Comparison of ENCODE assay signal across 1 cellular context in the genomic region with DNA sequence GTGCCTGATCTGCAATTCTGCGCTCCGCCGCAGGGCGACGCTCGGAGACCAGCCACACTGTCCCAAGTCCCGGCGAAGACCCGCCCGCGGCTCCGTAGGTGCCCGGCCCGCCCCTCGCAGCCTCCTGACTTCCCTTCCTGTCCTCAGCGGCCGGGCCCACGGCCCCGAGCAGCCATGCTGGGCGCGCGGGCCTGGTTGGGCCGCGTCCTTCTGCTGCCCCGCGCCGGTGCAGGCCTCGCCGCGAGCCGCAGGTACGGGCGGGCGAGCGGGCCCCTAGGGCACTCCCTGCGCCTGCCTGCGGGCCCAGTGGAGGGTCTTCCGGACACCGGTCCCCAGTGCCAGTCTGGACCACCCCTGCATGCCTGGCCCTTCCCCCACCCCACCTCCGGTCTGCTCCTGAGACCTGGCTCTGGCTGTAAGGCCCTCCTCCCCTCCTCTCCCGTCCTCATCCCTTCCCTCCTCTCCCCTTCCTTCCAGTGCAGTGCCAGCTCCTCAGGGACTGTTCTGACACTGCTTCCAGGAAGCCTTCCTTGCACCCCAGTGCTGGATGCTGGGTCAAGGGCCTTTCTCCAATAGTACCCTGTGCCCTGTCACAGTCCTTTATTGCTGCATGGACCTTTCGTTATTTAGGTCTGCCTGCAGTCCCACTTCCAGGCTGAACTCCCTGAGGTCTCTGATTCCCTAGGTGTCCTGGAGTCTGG.
TF ChIP-seq lines count a peak whose summit lies in the region.

A gene (plus strand): TSS at position 140 of the 701 bp plus-strand sequence. CDS start 35 bp downstream, at position 175.

TF ChIP-seq in HepG2, 621 proteins besides CTCF, POLR2A, EP300 and RAD21 (continued from another document and continues in another):
- TF ChIP-seq, protein P1, sequence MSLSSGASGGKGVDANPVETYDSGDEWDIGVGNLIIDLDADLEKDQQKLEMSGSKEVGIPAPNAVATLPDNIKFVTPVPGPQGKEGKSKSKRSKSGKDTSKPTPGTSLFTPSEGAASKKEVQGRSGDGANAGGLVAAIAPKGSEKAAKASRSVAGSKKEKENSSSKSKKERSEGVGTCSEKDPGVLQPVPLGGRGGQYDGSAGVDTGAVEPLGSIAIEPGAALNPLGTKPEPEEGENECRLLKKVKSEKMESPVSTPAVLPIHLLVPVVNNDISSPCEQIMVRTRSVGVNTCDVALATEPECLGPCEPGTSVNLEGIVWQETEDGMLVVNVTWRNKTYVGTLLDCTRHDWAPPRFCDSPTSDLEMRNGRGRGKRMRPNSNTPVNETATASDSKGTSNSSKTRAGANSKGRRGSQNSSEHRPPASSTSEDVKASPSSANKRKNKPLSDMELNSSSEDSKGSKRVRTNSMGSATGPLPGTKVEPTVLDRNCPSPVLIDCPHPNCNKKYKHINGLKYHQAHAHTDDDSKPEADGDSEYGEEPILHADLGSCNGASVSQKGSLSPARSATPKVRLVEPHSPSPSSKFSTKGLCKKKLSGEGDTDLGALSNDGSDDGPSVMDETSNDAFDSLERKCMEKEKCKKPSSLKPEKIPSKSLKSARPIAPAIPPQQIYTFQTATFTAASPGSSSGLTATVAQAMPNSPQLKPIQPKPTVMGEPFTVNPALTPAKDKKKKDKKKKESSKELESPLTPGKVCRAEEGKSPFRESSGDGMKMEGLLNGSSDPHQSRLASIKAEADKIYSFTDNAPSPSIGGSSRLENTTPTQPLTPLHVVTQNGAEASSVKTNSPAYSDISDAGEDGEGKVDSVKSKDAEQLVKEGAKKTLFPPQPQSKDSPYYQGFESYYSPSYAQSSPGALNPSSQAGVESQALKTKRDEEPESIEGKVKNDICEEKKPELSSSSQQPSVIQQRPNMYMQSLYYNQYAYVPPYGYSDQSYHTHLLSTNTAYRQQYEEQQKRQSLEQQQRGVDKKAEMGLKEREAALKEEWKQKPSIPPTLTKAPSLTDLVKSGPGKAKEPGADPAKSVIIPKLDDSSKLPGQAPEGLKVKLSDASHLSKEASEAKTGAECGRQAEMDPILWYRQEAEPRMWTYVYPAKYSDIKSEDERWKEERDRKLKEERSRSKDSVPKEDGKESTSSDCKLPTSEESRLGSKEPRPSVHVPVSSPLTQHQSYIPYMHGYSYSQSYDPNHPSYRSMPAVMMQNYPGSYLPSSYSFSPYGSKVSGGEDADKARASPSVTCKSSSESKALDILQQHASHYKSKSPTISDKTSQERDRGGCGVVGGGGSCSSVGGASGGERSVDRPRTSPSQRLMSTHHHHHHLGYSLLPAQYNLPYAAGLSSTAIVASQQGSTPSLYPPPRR (CRISPR knock-in tag; IDR thresholded peaks at IDR 0.05; ENCODE audit: borderline replicate concordance), result no peak; the same call in none of the 2 replicates
- TF ChIP-seq SOX13 (IDR thresholded peaks at IDR 0.05) (no peak; the same call in 1 of the 2 replicates), SOX13 (CRISPR knock-in tag; conservative IDR thresholded peaks at IDR 0.05 in 1 of 2, IDR thresholded peaks at IDR 0.05 in 1 of 2) (peak in 1 of 2 experiments; percentile 41; a peak in 1 of 4 replicates), ZNF776 (CRISPR knock-in tag; IDR thresholded peaks at IDR 0.05) (no peak; the same call in 1 of the 2 replicates), ZNF83 (CRISPR knock-in tag; IDR thresholded peaks at IDR 0.05; ENCODE audit: borderline replicate concordance) (peak; percentile 67), ZIK1 (CRISPR knock-in tag; IDR thresholded peaks at IDR 0.05; ENCODE audit: borderline replicate concordance, low read depth) (peak; percentile 68), ZNF775 (CRISPR knock-in tag; IDR thresholded peaks at IDR 0.05; ENCODE audit: borderline replicate concordance) (no peak), PLRG1 (conservative IDR thresholded peaks at IDR 0.05) (no peak), WIZ (CRISPR knock-in tag; IDR thresholded peaks at IDR 0.05) (peak; percentile 70; the same call in 1 of the 2 replicates), FOXJ3 (CRISPR knock-in tag; IDR thresholded peaks at IDR 0.05; ENCODE audit: borderline replicate concordance) (no peak), AGO1 (IDR thresholded peaks at IDR 0.05; ENCODE audit: low read depth, low read length, poor library complexity, severe bottlenecking) (no peak), REXO4 (CRISPR knock-in tag; IDR thresholded peaks at IDR 0.05; ENCODE audit: borderline replicate concordance) (no peak), PRPF4 (IDR thresholded peaks at IDR 0.05; ENCODE audit: low read depth, low read length, poor library complexity, severe bottlenecking) (peak; percentile 23), ZNF619 (CRISPR knock-in tag; IDR thresholded peaks at IDR 0.05) (peak; percentile 8; the same call in 1 of the 2 replicates), ZFY (CRISPR knock-in tag; IDR thresholded peaks at IDR 0.05) (peak; percentile 99), SETDB1 (CRISPR knock-in tag; IDR thresholded peaks at IDR 0.05; ENCODE audit: borderline replicate concordance) (no peak), KLF13 (CRISPR knock-in tag; IDR thresholded peaks at IDR 0.05) (no peak), HDAC2 (CRISPR knock-in tag; IDR thresholded peaks at IDR 0.05) (peak; percentile 59; the same call in 1 of the 2 replicates), ZNF331 (CRISPR knock-in tag; IDR thresholded peaks at IDR 0.05) (peak; percentile 70; the same call in 1 of the 2 replicates), SMARCE1 (IDR thresholded peaks at IDR 0.05; ENCODE audit: borderline replicate concordance) (no peak), ZNF790 (CRISPR knock-in tag; IDR thresholded peaks at IDR 0.05; ENCODE audit: borderline replicate concordance) (no peak), BHLHE40 (IDR thresholded peaks at IDR 0.05; ENCODE audit: low read length) (peak; percentile 48; the same call in 1 of the 2 replicates), KDM4B (CRISPR knock-in tag; IDR thresholded peaks at IDR 0.05) (peak; percentile 38; the same call in 1 of the 2 replicates), NFIB (CRISPR knock-in tag; IDR thresholded peaks at IDR 0.05; ENCODE audit: borderline replicate concordance) (no peak), ZNF761 (CRISPR knock-in tag; conservative IDR thresholded peaks at IDR 0.05) (peak; percentile 86), SP1 (IDR thresholded peaks at IDR 0.05) (no peak), SP1 (CRISPR knock-in tag; IDR thresholded peaks at IDR 0.05) (peak; percentile 73; the same call in 1 of the 2 replicates), ESRRA (CRISPR knock-in tag; IDR thresholded peaks at IDR 0.05; ENCODE audit: low read depth) (peak; percentile 59; the same call in 1 of the 2 replicates)
- TF ChIP-seq, protein P2, sequence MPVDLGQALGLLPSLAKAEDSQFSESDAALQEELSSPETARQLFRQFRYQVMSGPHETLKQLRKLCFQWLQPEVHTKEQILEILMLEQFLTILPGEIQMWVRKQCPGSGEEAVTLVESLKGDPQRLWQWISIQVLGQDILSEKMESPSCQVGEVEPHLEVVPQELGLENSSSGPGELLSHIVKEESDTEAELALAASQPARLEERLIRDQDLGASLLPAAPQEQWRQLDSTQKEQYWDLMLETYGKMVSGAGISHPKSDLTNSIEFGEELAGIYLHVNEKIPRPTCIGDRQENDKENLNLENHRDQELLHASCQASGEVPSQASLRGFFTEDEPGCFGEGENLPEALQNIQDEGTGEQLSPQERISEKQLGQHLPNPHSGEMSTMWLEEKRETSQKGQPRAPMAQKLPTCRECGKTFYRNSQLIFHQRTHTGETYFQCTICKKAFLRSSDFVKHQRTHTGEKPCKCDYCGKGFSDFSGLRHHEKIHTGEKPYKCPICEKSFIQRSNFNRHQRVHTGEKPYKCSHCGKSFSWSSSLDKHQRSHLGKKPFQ (CRISPR knock-in tag; IDR thresholded peaks at IDR 0.05; ENCODE audit: insufficient replicate concordance), result no peak
- TF ChIP-seq, protein P3, sequence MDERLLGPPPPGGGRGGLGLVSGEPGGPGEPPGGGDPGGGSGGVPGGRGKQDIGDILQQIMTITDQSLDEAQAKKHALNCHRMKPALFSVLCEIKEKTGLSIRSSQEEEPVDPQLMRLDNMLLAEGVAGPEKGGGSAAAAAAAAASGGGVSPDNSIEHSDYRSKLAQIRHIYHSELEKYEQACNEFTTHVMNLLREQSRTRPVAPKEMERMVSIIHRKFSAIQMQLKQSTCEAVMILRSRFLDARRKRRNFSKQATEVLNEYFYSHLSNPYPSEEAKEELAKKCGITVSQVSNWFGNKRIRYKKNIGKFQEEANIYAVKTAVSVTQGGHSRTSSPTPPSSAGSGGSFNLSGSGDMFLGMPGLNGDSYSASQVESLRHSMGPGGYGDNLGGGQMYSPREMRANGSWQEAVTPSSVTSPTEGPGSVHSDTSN (CRISPR knock-in tag; IDR thresholded peaks at IDR 0.05), result no peak
- TF ChIP-seq, protein P4, sequence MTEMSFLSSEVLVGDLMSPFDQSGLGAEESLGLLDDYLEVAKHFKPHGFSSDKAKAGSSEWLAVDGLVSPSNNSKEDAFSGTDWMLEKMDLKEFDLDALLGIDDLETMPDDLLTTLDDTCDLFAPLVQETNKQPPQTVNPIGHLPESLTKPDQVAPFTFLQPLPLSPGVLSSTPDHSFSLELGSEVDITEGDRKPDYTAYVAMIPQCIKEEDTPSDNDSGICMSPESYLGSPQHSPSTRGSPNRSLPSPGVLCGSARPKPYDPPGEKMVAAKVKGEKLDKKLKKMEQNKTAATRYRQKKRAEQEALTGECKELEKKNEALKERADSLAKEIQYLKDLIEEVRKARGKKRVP (CRISPR knock-in tag; IDR thresholded peaks at IDR 0.05), result no peak
- TF ChIP-seq, protein P5, sequence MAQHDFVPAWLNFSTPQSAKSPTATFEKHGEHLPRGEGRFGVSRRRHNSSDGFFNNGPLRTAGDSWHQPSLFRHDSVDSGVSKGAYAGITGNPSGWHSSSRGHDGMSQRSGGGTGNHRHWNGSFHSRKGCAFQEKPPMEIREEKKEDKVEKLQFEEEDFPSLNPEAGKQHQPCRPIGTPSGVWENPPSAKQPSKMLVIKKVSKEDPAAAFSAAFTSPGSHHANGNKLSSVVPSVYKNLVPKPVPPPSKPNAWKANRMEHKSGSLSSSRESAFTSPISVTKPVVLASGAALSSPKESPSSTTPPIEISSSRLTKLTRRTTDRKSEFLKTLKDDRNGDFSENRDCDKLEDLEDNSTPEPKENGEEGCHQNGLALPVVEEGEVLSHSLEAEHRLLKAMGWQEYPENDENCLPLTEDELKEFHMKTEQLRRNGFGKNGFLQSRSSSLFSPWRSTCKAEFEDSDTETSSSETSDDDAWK (CRISPR knock-in tag; IDR thresholded peaks at IDR 0.05), result no peak
- TF ChIP-seq, protein P6, sequence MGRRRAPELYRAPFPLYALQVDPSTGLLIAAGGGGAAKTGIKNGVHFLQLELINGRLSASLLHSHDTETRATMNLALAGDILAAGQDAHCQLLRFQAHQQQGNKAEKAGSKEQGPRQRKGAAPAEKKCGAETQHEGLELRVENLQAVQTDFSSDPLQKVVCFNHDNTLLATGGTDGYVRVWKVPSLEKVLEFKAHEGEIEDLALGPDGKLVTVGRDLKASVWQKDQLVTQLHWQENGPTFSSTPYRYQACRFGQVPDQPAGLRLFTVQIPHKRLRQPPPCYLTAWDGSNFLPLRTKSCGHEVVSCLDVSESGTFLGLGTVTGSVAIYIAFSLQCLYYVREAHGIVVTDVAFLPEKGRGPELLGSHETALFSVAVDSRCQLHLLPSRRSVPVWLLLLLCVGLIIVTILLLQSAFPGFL (CRISPR knock-in tag; IDR thresholded peaks at IDR 0.05), result 0 out of 2 replicates have a peak, but pooled peaks have one; percentile 69
- TF ChIP-seq, protein P7, sequence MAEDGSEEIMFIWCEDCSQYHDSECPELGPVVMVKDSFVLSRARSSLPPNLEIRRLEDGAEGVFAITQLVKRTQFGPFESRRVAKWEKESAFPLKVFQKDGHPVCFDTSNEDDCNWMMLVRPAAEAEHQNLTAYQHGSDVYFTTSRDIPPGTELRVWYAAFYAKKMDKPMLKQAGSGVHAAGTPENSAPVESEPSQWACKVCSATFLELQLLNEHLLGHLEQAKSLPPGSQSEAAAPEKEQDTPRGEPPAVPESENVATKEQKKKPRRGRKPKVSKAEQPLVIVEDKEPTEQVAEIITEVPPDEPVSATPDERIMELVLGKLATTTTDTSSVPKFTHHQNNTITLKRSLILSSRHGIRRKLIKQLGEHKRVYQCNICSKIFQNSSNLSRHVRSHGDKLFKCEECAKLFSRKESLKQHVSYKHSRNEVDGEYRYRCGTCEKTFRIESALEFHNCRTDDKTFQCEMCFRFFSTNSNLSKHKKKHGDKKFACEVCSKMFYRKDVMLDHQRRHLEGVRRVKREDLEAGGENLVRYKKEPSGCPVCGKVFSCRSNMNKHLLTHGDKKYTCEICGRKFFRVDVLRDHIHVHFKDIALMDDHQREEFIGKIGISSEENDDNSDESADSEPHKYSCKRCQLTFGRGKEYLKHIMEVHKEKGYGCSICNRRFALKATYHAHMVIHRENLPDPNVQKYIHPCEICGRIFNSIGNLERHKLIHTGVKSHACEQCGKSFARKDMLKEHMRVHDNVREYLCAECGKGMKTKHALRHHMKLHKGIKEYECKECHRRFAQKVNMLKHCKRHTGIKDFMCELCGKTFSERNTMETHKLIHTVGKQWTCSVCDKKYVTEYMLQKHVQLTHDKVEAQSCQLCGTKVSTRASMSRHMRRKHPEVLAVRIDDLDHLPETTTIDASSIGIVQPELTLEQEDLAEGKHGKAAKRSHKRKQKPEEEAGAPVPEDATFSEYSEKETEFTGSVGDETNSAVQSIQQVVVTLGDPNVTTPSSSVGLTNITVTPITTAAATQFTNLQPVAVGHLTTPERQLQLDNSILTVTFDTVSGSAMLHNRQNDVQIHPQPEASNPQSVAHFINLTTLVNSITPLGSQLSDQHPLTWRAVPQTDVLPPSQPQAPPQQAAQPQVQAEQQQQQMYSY (CRISPR knock-in tag; IDR thresholded peaks at IDR 0.05), result peak; percentile 77
- TF ChIP-seq, protein P8, sequence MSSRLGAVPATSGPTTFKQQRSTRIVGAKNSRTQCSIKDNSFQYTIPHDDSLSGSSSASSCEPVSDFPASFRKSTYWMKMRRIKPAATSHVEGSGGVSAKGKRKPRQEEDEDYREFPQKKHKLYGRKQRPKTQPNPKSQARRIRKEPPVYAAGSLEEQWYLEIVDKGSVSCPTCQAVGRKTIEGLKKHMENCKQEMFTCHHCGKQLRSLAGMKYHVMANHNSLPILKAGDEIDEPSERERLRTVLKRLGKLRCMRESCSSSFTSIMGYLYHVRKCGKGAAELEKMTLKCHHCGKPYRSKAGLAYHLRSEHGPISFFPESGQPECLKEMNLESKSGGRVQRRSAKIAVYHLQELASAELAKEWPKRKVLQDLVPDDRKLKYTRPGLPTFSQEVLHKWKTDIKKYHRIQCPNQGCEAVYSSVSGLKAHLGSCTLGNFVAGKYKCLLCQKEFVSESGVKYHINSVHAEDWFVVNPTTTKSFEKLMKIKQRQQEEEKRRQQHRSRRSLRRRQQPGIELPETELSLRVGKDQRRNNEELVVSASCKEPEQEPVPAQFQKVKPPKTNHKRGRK (CRISPR knock-in tag; IDR thresholded peaks at IDR 0.05), result peak; percentile 74; the same call in 1 of the 2 replicates
- TF ChIP-seq, protein P9, sequence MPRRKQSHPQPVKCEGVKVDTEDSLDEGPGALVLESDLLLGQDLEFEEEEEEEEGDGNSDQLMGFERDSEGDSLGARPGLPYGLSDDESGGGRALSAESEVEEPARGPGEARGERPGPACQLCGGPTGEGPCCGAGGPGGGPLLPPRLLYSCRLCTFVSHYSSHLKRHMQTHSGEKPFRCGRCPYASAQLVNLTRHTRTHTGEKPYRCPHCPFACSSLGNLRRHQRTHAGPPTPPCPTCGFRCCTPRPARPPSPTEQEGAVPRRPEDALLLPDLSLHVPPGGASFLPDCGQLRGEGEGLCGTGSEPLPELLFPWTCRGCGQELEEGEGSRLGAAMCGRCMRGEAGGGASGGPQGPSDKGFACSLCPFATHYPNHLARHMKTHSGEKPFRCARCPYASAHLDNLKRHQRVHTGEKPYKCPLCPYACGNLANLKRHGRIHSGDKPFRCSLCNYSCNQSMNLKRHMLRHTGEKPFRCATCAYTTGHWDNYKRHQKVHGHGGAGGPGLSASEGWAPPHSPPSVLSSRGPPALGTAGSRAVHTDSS (CRISPR knock-in tag; conservative IDR thresholded peaks at IDR 0.05), result peak; percentile 99
- TF ChIP-seq, protein P10, sequence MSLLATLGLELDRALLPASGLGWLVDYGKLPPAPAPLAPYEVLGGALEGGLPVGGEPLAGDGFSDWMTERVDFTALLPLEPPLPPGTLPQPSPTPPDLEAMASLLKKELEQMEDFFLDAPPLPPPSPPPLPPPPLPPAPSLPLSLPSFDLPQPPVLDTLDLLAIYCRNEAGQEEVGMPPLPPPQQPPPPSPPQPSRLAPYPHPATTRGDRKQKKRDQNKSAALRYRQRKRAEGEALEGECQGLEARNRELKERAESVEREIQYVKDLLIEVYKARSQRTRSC (CRISPR knock-in tag; IDR thresholded peaks at IDR 0.05; ENCODE audit: low read depth), result 0 out of 2 replicates have a peak, but pooled peaks have one; percentile 43
